ENCODE assay signal across 13 cellular contexts in genomic region chr22:20423636-20424511, GRCh38. TPM values are rescaled to one million over a fixed set of nuclear protein-coding genes. Genes with fewer than 3 reads are reported as not detected.
DNase-seq lines count a peak whose midpoint lies in the region; ATAC-seq, FAIRE-seq and TF ChIP-seq lines count a peak whose summit lies in the region.
"Had no signal": no experiment of that assay in that cellular context is flagged by ENCODE, and none has a peak within 500 bp of the region (broad histone marks: within the 10 kb centered on the region; RNA-seq: fewer than 3 reads in every experiment).

No MANE protein-coding gene starts in this region.

- H3K36me3 ChIP-seq in HUES64 (ENCODE audit: insufficient read depth, low read length) (no peaks in the 10 kb centered on the region), mesenchymal stem cell (ENCODE audit: control insufficient read depth in 1 of 2, insufficient read depth in 2 of 2, low read depth in 1 of 2, low read length in 2 of 2) (peaks cover 17 to 47% of the 10 kb centered on the region in 2 experiments), suprapubic skin (peaks cover 8% of the 10 kb centered on the region)

- H3K4me3 ChIP-seq in HUES64 (ENCODE audit: low read length) (no peak overlapping the region), dorsolateral prefrontal cortex (peak overlapping the region in 17 of 59 donors; percentile 0 to 37 (median 15)), mesenchymal stem cell (ENCODE audit: insufficient read depth in 1 of 2, low read depth in 1 of 2, low read length in 2 of 2) (no peak overlapping the region), suprapubic skin (no peak overlapping the region)

- TF ChIP-seq CTCF in dorsolateral prefrontal cortex (IDR thresholded peaks at IDR 0.05 in 54 of 56, conservative IDR thresholded peaks at IDR 0.05 in 2 of 56; ENCODE audit: low read depth in 1 of 56, partially characterized antibody in 56 of 56), result no peak
- no peak for TF ChIP-seq CTCF in suprapubic skin (IDR thresholded peaks at IDR 0.05)
- TF ChIP-seq CTCF in GM13977 (IDR thresholded peaks at IDR 0.05; ENCODE audit: extremely low read depth, insufficient read depth, missing control alignments), result no peak

- TF ChIP-seq EP300 in suprapubic skin (IDR thresholded peaks at IDR 0.05), result no peak

- DNase-seq in dorsolateral prefrontal cortex, result peak in 3 of 10 donors; percentile 56 to 61 (median 60)
- no peak for DNase-seq in mesenchymal stem cell
- peak in 1 of 2 donors; percentile 63 for DNase-seq in suprapubic skin (ENCODE audit: low spot score in 2 of 2)
- no peak for DNase-seq in RCC 7860 (ENCODE audit: low spot score)
- DNase-seq in dedifferentiated amniotic fluid mesenchymal stem cell (ENCODE audit: extremely low spot score), result no peak
- DNase-seq in GM13977 (ENCODE audit: low spot score), result no peak
- DNase-seq: activated CD4-positive, alpha-beta T cell treated with anti-CD3 and anti-CD28 coated beads, Interleukin-2, amount 50 U/mL, for 48 hours; DMS79 treated with DMSO at 0.1 percent for 48 hours; kidney glomerular epithelial cell; NCI-H2171 treated with DMSO at 0.1 percent for 48 hours; SHP77 had no signal

- H2BK12ac ChIP-seq in mesenchymal stem cell (ENCODE audit: low read length in 2 of 2), result no peak overlapping the region

- no peak overlapping the region for H2AFZ ChIP-seq in mesenchymal stem cell (ENCODE audit: low read depth, low read length)

- no peak for TF ChIP-seq POLR2A in suprapubic skin (IDR thresholded peaks at IDR 0.05)

- H2BK15ac ChIP-seq in mesenchymal stem cell (ENCODE audit: low read depth, poor library complexity, severe bottlenecking), result no peak overlapping the region

- H3K4me1 ChIP-seq in HUES64 (ENCODE audit: insufficient read depth, low read length) (0 out of 2 replicates have a peak, but pooled peaks cover 5% of the 10 kb centered on the region), mesenchymal stem cell (ENCODE audit: control insufficient read depth, insufficient read depth, low read depth, low read length) (peaks cover 22% of the 10 kb centered on the region), suprapubic skin (peaks cover 44% of the 10 kb centered on the region)

- H3K9ac ChIP-seq in HUES64 (ENCODE audit: low read depth, low read length) (no peak overlapping the region), mesenchymal stem cell (ENCODE audit: low read length) (no peak overlapping the region)

- H3K27ac ChIP-seq in HUES64 (ENCODE audit: low read depth, low read length), result 0 out of 2 replicates have a peak overlapping the region, but pooled peaks have one; percentile 2
- H3K27ac ChIP-seq in dorsolateral prefrontal cortex, result peak overlapping the region in 57 of 59 donors; percentile 16 to 86 (median 73)
- no peak overlapping the region for H3K27ac ChIP-seq in mesenchymal stem cell (ENCODE audit: low read length, poor library complexity, severe bottlenecking)
- H3K27ac ChIP-seq in suprapubic skin, result peak overlapping the region; percentile 35

- ATAC-seq in GM18502 (IDR thresholded peaks at IDR 0.05; ENCODE audit: poor library complexity, unreplicated experiment), result no peak

- H4K91ac ChIP-seq in mesenchymal stem cell (ENCODE audit: low read length), result peak overlapping the region; percentile 16

- in situ Hi-C loops in GM13977 (cut with MboI; ENCODE audit: low pct_unique_long_range_greater_than_20kb, low sequenced_read_pairs, unreplicated experiment), result no loop called here

- H3K9me3 ChIP-seq in HUES64 (ENCODE audit: insufficient read depth, low read depth, low read length) (no peaks in the 10 kb centered on the region), mesenchymal stem cell (ENCODE audit: control insufficient read depth, low read length) (no peaks in the 10 kb centered on the region), suprapubic skin (no peaks in the 10 kb centered on the region)

- H2BK120ac ChIP-seq in mesenchymal stem cell (ENCODE audit: low read depth, low read length), result no peak overlapping the region

- intact Hi-C loops in dorsolateral prefrontal cortex (cut with DNase I), result loop anchor here (2.0 to 10.0 kb wide), 4 partner anchors 33 to 273 kb away; no protein-coding TSS in a partner anchor

- no peak overlapping the region for H3K18ac ChIP-seq in mesenchymal stem cell (ENCODE audit: low read depth in 1 of 2, low read length in 2 of 2)

- H3K27me3 ChIP-seq in HUES64 (ENCODE audit: insufficient read depth, low read length) (peaks cover 24% of the 10 kb centered on the region), dorsolateral prefrontal cortex (no peaks in the 10 kb centered on the region), mesenchymal stem cell (ENCODE audit: control insufficient read depth in 1 of 2, insufficient read depth in 1 of 2, low read length in 2 of 2) (no peaks in the 10 kb centered on the region), suprapubic skin (peaks cover 17% of the 10 kb centered on the region)

- no peaks in the 10 kb centered on the region for H3K79me1 ChIP-seq in mesenchymal stem cell (replicated peaks; ENCODE audit: low read length, poor library complexity, severe bottlenecking)

- no peak overlapping the region for H2BK5ac ChIP-seq in mesenchymal stem cell (ENCODE audit: low read depth, low read length, poor library complexity, severe bottlenecking)

- no peak overlapping the region for H3K23ac ChIP-seq in mesenchymal stem cell (ENCODE audit: low read length in 2 of 2)

- no peak overlapping the region for H2AK5ac ChIP-seq in mesenchymal stem cell (ENCODE audit: low read length, severe bottlenecking)

- no peak for FAIRE-seq in RCC 7860 (lab: Jason Lieb, UNC)

- 72% methylated on average over 35 of the region's 35 CpGs for whole genome bisulfite sequencing in HUES64
- WGBS in mesenchymal stem cell, result 79% methylated on average over 34 of the region's 35 CpGs
- 48% methylated on average over 19 of the region's 35 CpGs for WGBS in suprapubic skin

- no peak overlapping the region for H3K4ac ChIP-seq in mesenchymal stem cell (ENCODE audit: low read depth in 1 of 2, low read length in 2 of 2)

- H3K4me2 ChIP-seq in mesenchymal stem cell (ENCODE audit: low read length, poor library complexity, severe bottlenecking), result no peak overlapping the region

- no peak overlapping the region for H3K14ac ChIP-seq in mesenchymal stem cell (ENCODE audit: low read length in 2 of 2)

- no peak overlapping the region for H4K8ac ChIP-seq in mesenchymal stem cell (ENCODE audit: low read length)

RNA-seq across cellular contexts. Expression of gene SCARF2, which starts 13.8 kb away (rescaled TPM):
- polyA plus RNA-seq in HUES64 (2013, experiment 1 of 2), result 7.7 TPM
- 8.2 TPM for polyA plus RNA-seq in HUES64 (2013, experiment 2 of 2)
- total RNA-seq in dorsolateral prefrontal cortex (1 to 10 TPM; 1.9 to 7.0 (median 4.2) TPM), suprapubic skin (10 to 100 TPM in 1 of 4 donors, 1 to 10 TPM in 3; 2.8 to 11.3 (median 5.8) TPM)
- 23.7 TPM for polyA plus RNA-seq in mesenchymal stem cell (2013, experiment 1 of 2)
- 24.0 TPM for polyA plus RNA-seq in mesenchymal stem cell (2013, experiment 2 of 2)

RNA-seq across cellular contexts. Expression of gene ZNF74, which starts 29.9 kb away (rescaled TPM):
- 22.1 TPM for polyA plus RNA-seq in HUES64 (2013, experiment 1 of 2)
- 22.3 TPM for polyA plus RNA-seq in HUES64 (2013, experiment 2 of 2)
- 10 to 100 TPM; 11.3 to 30.5 (median 20.4) TPM for total RNA-seq in dorsolateral prefrontal cortex
- 4.9 TPM for polyA plus RNA-seq in mesenchymal stem cell (2013, experiment 1 of 2)
- polyA plus RNA-seq in mesenchymal stem cell (2013, experiment 2 of 2), result 5.0 TPM
- 10 to 100 TPM in 3 of 4 donors, 1 to 10 TPM in 1; 9.3 to 17.5 (median 10.5) TPM for total RNA-seq in suprapubic skin
